18 cellular contexts compared by ENCODE assay signal in the genomic region with DNA sequence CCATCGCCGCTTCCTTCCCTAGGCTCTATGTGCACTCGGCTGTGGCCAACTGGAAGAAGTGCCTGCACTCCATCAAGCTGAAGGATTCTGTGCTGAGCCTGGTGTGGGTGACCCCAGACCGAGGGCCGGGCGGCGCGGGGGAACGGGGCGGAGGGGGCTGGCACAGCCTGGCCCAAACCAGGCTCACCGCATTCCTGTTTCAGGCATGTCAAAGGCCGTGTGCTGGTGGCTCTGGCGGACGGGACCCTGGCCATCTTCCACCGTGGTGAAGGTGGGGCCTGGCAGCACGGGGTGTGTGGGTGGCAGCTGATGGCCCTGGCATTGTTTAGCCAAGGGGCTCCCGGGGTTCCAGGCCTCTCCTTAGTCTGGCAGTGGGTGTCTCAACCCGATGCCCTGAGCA. TPM values are rescaled to one million over a fixed set of nuclear protein-coding genes. Genes with fewer than 3 reads are reported as not detected.
DNase-seq lines count a peak whose midpoint lies in the region; TF ChIP-seq lines count a peak whose summit lies in the region.
"Had no signal": no experiment of that assay in that cellular context is flagged by ENCODE, and none has a peak within 500 bp of the region (broad histone marks: within the 10 kb centered on the region; RNA-seq: fewer than 3 reads in every experiment).

No MANE protein-coding gene starts in this region.

- WGBS in neuronal stem cell (ENCODE audit: extremely low coverage in 2 of 2, insufficient read length in 2 of 2, insufficient replicate concordance in 1 of 2), 2 donors = no CpG with 5 or more reads among the region's 18 CpGs

- H2BK15ac ChIP-seq in neuronal stem cell (ENCODE audit: low read length) = no peak overlapping the region

- H4K91ac ChIP-seq in neuronal stem cell (ENCODE audit: low read depth, low read length, poor library complexity) = no peak overlapping the region

- no peak overlapping the region for H3K18ac ChIP-seq in neuronal stem cell (ENCODE audit: low read length)

- no peak overlapping the region for H2BK5ac ChIP-seq in neuronal stem cell (ENCODE audit: low read length)

- intact Hi-C loops in left ventricle myocardium inferior (cut with micrococcal nuclease) = no loop called here

- no peak for TF ChIP-seq CTCF in HEK293 (tag by site-specific recombination; IDR thresholded peaks at IDR 0.05)
- TF ChIP-seq CTCF in RWPE1 (conservative IDR thresholded peaks at IDR 0.05; ENCODE audit: low read depth) = no peak
- no peak for TF ChIP-seq CTCF in left ventricle myocardium inferior (IDR thresholded peaks at IDR 0.05; ENCODE audit: borderline replicate concordance)

- H3K79me1 ChIP-seq in neuronal stem cell (ENCODE audit: low read depth, low read length) = peaks cover 5% of the 10 kb centered on the region

- H3K4me1 ChIP-seq in HEK293 (ENCODE audit: control insufficient read depth, insufficient read depth, low read length) = peaks cover 3% of the 10 kb centered on the region; the same call in 1 of the 2 replicates
- H3K4me1 ChIP-seq in neuronal stem cell (ENCODE audit: control insufficient read depth in 2 of 2, insufficient read depth in 1 of 2, low read depth in 1 of 2, low read length in 2 of 2) = peaks cover under 1 to 14% of the 10 kb centered on the region in 2 donors
- peaks cover 26% of the 10 kb centered on the region for H3K4me1 ChIP-seq in left ventricle myocardium inferior

- no peak overlapping the region for H2BK120ac ChIP-seq in neuronal stem cell (ENCODE audit: low read depth, low read length)

- no peak overlapping the region for H3K4me2 ChIP-seq in neuronal stem cell (ENCODE audit: insufficient read depth, low read length, poor library complexity, severe bottlenecking)
- H3K4me2 ChIP-seq: BLaER1 had no signal

- POLR2A ChIA-PET in HEK293 (lab: Yijun Ruan, JAX) (no interaction called here), RWPE1 (lab: Yijun Ruan, JAX; ENCODE audit: low non-redundant PET) (no interaction called here)

- H3K14ac ChIP-seq in neuronal stem cell (ENCODE audit: low read length) = no peak overlapping the region

- no peak overlapping the region for H2AFZ ChIP-seq in neuronal stem cell (ENCODE audit: low read length)

- H3K4me3 ChIP-seq in HEK293 (ENCODE audit: low read depth, low read length) (no peak overlapping the region), neuronal stem cell (ENCODE audit: low read length in 2 of 2) (no peak overlapping the region), left ventricle myocardium inferior (no peak overlapping the region)
- H3K4me3 ChIP-seq: BLaER1 had no signal

- H3K36me3 ChIP-seq in HEK293 (ENCODE audit: control insufficient read depth in 2 of 2, insufficient read depth in 1 of 2, low read length in 2 of 2) (peaks cover 0 to 87% of the 10 kb centered on the region in 2 experiments; a peak in 1 of 3 replicates), neuronal stem cell (replicated peaks in 1 of 2; ENCODE audit: control insufficient read depth in 2 of 2, insufficient read depth in 2 of 2, low read length in 2 of 2) (peaks cover 43 to 85% of the 10 kb centered on the region in 2 donors), left ventricle myocardium inferior (peaks cover 74% of the 10 kb centered on the region)

- H3K9me3 ChIP-seq in HEK293 (ENCODE audit: control insufficient read depth, insufficient read depth, low read depth, low read length) (no peaks in the 10 kb centered on the region), neuronal stem cell (replicated peaks in 1 of 2; ENCODE audit: control insufficient read depth in 2 of 2, insufficient read depth in 1 of 2, low read depth in 1 of 2, low read length in 2 of 2) (no peaks in the 10 kb centered on the region), left ventricle myocardium inferior (replicated peaks) (no peaks in the 10 kb centered on the region)
- H3K9me3 ChIP-seq: BE2C, BLaER1 had no signal

- no peaks in the 10 kb centered on the region for H3K27me3 ChIP-seq in neuronal stem cell (ENCODE audit: control insufficient read depth in 3 of 3, insufficient read depth in 3 of 3, low read depth in 1 of 3, low read length in 3 of 3)
- no peaks in the 10 kb centered on the region for H3K27me3 ChIP-seq in left ventricle myocardium inferior (ENCODE audit: low read depth)
- H3K27me3 ChIP-seq: BE2C, BLaER1 had no signal

- H3K23ac ChIP-seq in neuronal stem cell (ENCODE audit: low read depth, low read length, poor library complexity) = peak overlapping the region; percentile 85

- H3K4ac ChIP-seq in neuronal stem cell (ENCODE audit: low read length) = no peak overlapping the region

- DNase-seq in RWPE1 (ENCODE audit: low spot score) (no peak), neuronal stem cell (ENCODE audit: low spot score) (no peak), DMS53 treated with DMSO at 0.1 percent for 48 hours (lab: John Stamatoyannopoulos, UW; ENCODE audit: unreplicated experiment) (no peak), left ventricle myocardium inferior (no peak), NCI-H2171 treated with DMSO at 0.1 percent for 48 hours (lab: John Stamatoyannopoulos, UW) (no peak)
- DNase-seq: 8988T; ACHN; BE2C; CD4-positive, alpha-beta memory T cell; CD4-positive, CD25-positive, alpha-beta regulatory T cell; CD8-positive, alpha-beta memory T cell; COR-L47; DMS 273 treated with DMSO at 0.1 percent for 48 hours; DMS153; DMS79 treated with DMSO at 0.1 percent for 48 hours; GF-D8 had no signal

- H4K8ac ChIP-seq in neuronal stem cell (ENCODE audit: low read depth, low read length) = peak overlapping the region; percentile 17

- H2AK5ac ChIP-seq in neuronal stem cell (ENCODE audit: low read depth, low read length) = no peak overlapping the region

- CTCF ChIA-PET in HEK293 (lab: Yijun Ruan, JAX) = no interaction called here
- CTCF ChIA-PET in RWPE1 (lab: Yijun Ruan, JAX) = interaction anchor here (0.6 kb wide), 1 partner anchor 43 kb away, joined by 3 read pairs; no protein-coding TSS in a partner anchor

- no peak overlapping the region for H3K27ac ChIP-seq in HEK293 (ENCODE audit: extremely low read depth, low read depth, low read length)
- H3K27ac ChIP-seq in RWPE1 = peak overlapping the region; percentile 37
- H3K27ac ChIP-seq in neuronal stem cell (replicated peaks; ENCODE audit: low read length) = no peak overlapping the region
- no peak overlapping the region for H3K27ac ChIP-seq in left ventricle myocardium inferior (replicated peaks)
- H3K27ac ChIP-seq: BLaER1 had no signal

- no peak overlapping the region for H3K9ac ChIP-seq in neuronal stem cell (ENCODE audit: low read depth, low read length, poor library complexity)
- H3K9ac ChIP-seq: BLaER1 had no signal

- H2BK12ac ChIP-seq in neuronal stem cell (ENCODE audit: low read length) = peak overlapping the region; percentile 41

TF ChIP-seq in HEK293, 187 proteins besides CTCF, POLR2A, EP300 and RAD21:
- peak; percentile 38 for TF ChIP-seq ZFHX2 (tag by site-specific recombination; conservative IDR thresholded peaks at IDR 0.05)
- TF ChIP-seq ZNF174 (tag by site-specific recombination; IDR thresholded peaks at IDR 0.05) = no peak
TF ChIP-seq in HEK293: peak in this region for 1.

RNA-seq across cellular contexts. Expression of gene NME3, which starts 4.6 kb away (rescaled TPM):
- 38.5 TPM for polyA plus RNA-seq in neuronal stem cell (2013, experiment 1 of 2)
- polyA plus RNA-seq in neuronal stem cell (2013, experiment 2 of 2) = 35.4 TPM
- 37.0 TPM for total RNA-seq in left ventricle myocardium inferior

RNA-seq across cellular contexts. Expression of gene EME2, which starts 5.9 kb away (rescaled TPM):
- 3.6 TPM for polyA plus RNA-seq in neuronal stem cell (2013, experiment 1 of 2)
- polyA plus RNA-seq in neuronal stem cell (2013, experiment 2 of 2) = 3.3 TPM
- 7.4 TPM for total RNA-seq in left ventricle myocardium inferior

RNA-seq across cellular contexts. Expression of gene MRPS34, which starts 6.2 kb away (rescaled TPM):
- 108 TPM for polyA plus RNA-seq in neuronal stem cell (2013, experiment 1 of 2)
- polyA plus RNA-seq in neuronal stem cell (2013, experiment 2 of 2) = 110 TPM
- total RNA-seq in left ventricle myocardium inferior = 78.0 TPM

RNA-seq across cellular contexts. Expression of gene SPSB3, which starts 15.7 kb away (rescaled TPM):
- polyA plus RNA-seq in neuronal stem cell (2013, experiment 1 of 2) = 25.2 TPM
- 23.3 TPM for polyA plus RNA-seq in neuronal stem cell (2013, experiment 2 of 2)
- 36.8 TPM for total RNA-seq in left ventricle myocardium inferior

RNA-seq across cellular contexts. Expression of gene NUBP2, which starts 16.1 kb away (rescaled TPM):
- 52.2 TPM for polyA plus RNA-seq in neuronal stem cell (2013, experiment 1 of 2)
- polyA plus RNA-seq in neuronal stem cell (2013, experiment 2 of 2) = 50.6 TPM
- total RNA-seq in left ventricle myocardium inferior = 36.2 TPM
